20 cellular contexts compared by ENCODE assay signal in the genomic region with DNA sequence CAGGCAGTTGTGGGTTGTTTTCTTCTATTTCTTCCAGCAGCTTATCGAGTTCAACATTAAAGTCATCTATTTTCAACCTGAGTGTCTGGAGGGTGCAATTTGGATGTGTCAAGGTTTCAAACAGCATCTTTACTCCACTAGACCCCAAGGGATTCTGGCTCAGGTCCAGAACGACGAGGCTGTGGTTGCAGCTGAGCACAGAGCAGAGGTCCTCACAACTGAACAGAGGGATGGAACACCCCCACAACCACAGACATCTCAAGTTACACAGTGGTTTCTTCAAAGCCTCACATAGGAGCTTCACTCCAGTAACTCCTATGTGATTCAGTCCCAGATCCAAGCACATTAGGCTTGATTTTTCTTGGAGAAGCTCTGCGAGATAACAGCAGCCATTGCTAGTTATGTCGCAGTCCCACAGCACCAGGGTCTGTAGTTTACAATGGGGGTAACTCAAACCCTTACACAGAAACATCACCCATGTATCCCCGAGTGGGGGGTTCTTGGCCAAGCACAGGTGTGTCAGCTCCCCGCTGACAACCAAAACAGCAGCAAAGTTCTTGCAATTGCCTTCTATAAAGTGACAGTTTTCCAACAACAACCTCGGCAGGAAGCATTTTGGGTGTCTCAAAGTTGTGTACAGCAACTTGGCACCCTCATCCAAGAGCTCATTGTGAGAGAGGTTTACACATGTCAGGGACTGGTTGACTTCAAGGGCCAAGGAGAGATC. TPM values are rescaled to one million over a fixed set of nuclear protein-coding genes. Genes with fewer than 3 reads are reported as not detected.
A peak's percentile ranks its signal among the peaks of the same experiment; 100 is the strongest.
DNase-seq lines count a peak whose midpoint lies in the region; ATAC-seq and TF ChIP-seq lines count a peak whose summit lies in the region.
"Had no signal": no experiment of that assay in that cellular context is flagged by ENCODE, and none has a peak within 500 bp of the region (broad histone marks: within the 10 kb centered on the region; RNA-seq: fewer than 3 reads in every experiment).

No MANE protein-coding gene starts in this region.

- no peaks in the 10 kb centered on the region for H3K4me1 Mint-ChIP-seq in endothelial cell (ENCODE audit: unreplicated experiment)
- H3K4me1 Mint-ChIP-seq: CD14-positive monocyte had no signal

- H3K4me3 ChIP-seq in SJCRH30 (no peak overlapping the region), right cardiac atrium (ENCODE audit: low read length) (no peak overlapping the region)
- H3K4me3 ChIP-seq: PC-9, SK-N-MC had no signal

- no peaks in the 10 kb centered on the region for H3K9me3 ChIP-seq in SJCRH30 (replicated peaks)
- H3K9me3 ChIP-seq in right cardiac atrium (ENCODE audit: control insufficient read depth, low read length): no peaks in the 10 kb centered on the region

- no peaks in the 10 kb centered on the region for H3K27me3 ChIP-seq in SJCRH30
- no peaks in the 10 kb centered on the region for H3K27me3 ChIP-seq in right cardiac atrium (ENCODE audit: control insufficient read depth, insufficient read depth)

- H3K4me3 Mint-ChIP-seq in endothelial cell (ENCODE audit: unreplicated experiment): no peak overlapping the region
- H3K4me3 Mint-ChIP-seq: CD14-positive monocyte, H9, IgD-negative memory B cell had no signal

- H3K4me1 ChIP-seq in SJCRH30 (no peaks in the 10 kb centered on the region), right cardiac atrium (ENCODE audit: control insufficient read depth, insufficient read depth, low read length) (no peaks in the 10 kb centered on the region)

- ATAC-seq in right cardiac atrium (no peak), HG03565 (IDR thresholded peaks at IDR 0.05; ENCODE audit: unreplicated experiment) (no peak)

- intact Hi-C loops in right cardiac atrium (cut with DNase I): no loop called here

- no peaks in the 10 kb centered on the region for H3K36me3 ChIP-seq in SJCRH30

- H3K27ac Mint-ChIP-seq in endothelial cell (ENCODE audit: unreplicated experiment): no peak overlapping the region
- H3K27ac Mint-ChIP-seq: CD14-positive monocyte, H9, IgD-negative memory B cell had no signal

- WGBS in right cardiac atrium: 70% methylated on average over 8 of the region's 8 CpGs

- H3K9me3 Mint-ChIP-seq in endothelial cell (ENCODE audit: unreplicated experiment): no peaks in the 10 kb centered on the region

- no peak for TF ChIP-seq CTCF in endothelial cell (IDR thresholded peaks at IDR 0.05; ENCODE audit: unreplicated experiment)

- DNase-seq in DMS79 (lab: John Stamatoyannopoulos, UW) (peak; percentile 2), Kasumi-1 (lab: John Stamatoyannopoulos, UW) (peak; percentile 17 to 52), SJCRH30 (peak; percentile 21 to 58), myocyte (ENCODE audit: low read depth) (peak; percentile 76), endothelial cell (ENCODE audit: low spot score) (no peak), right cardiac atrium (no peak)
- DNase-seq: COR-L47, H9, NCI-H1092 treated with DMSO at 0.1 percent for 48 hours, NCI-H1694 treated with DMSO at 0.1 percent for 48 hours, NCI-H2171, NCI-H446, NCI-H748 treated with DMSO at 0.1 percent for 48 hours, PC-9, T-helper 1 cell had no signal

- H3K27ac ChIP-seq in SJCRH30: no peak overlapping the region
- no peak overlapping the region for H3K27ac ChIP-seq in right cardiac atrium (ENCODE audit: low read length)
- H3K27ac ChIP-seq: PC-9, SK-N-MC had no signal

- no peaks in the 10 kb centered on the region for H3K36me3 Mint-ChIP-seq in endothelial cell (ENCODE audit: low read depth, unreplicated experiment)
- H3K36me3 Mint-ChIP-seq: CD14-positive monocyte, IgD-negative memory B cell had no signal

- no peaks in the 10 kb centered on the region for H3K27me3 Mint-ChIP-seq in endothelial cell (ENCODE audit: unreplicated experiment)
- H3K27me3 Mint-ChIP-seq: IgD-negative memory B cell had no signal

RNA-seq across cellular contexts. Expression of a gene that starts 2.8 kb away (rescaled TPM):
- not detected in 2 replicates for total RNA-seq in SJCRH30 (2014; rRNA removed; shearing (Covaris generic))
- total RNA-seq in myocyte (not detected in 2 replicates), endothelial cell (ENCODE audit: unreplicated experiment) (not detected), right cardiac atrium (not detected)
- polyA plus RNA-seq in myocyte (2012): not detected
- 0.02 TPM for polyA plus RNA-seq in right cardiac atrium
- total RNA-seq: A673, H9, PC-9 had no signal
- polyA plus RNA-seq: CD14-positive monocyte, IgD-negative memory B cell had no signal

Comparison
In these comparisons a context has a peak if more than half of its experiments do, and no peak if none do; other contexts are left out.
1. DNase-seq: peak in DMS79 (single experiment), Kasumi-1 (2 of 2), SJCRH30 (2 of 2) and myocyte (single experiment); none in endothelial cell (single experiment) and right cardiac atrium (0 of 3).